ENCODE assay signal across 17 cellular contexts in the genomic region with DNA sequence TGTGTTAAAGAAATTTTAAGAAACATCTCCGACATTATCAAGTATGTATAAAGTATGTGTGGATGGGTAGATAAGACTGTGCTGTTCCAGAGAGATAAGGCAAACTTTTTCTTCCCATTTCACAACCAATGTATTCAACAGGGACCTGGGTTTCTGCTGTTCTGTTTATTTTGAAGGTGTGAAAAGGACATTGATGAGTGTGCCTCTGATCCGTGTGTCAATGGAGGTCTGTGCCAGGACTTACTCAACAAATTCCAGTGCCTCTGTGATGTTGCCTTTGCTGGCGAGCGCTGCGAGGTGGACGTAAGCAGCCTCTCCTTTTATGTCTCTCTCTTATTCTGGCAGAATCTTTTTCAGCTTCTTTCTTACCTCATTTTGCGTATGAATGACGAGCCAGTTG.
A peak's percentile ranks its signal among the peaks of the same experiment; 100 is the strongest.
DNase-seq lines count a peak whose midpoint lies in the region; ATAC-seq, FAIRE-seq and TF ChIP-seq lines count a peak whose summit lies in the region.
"Had no signal": no experiment of that assay in that cellular context is flagged by ENCODE, and none has a peak within 500 bp of the region (broad histone marks: within the 10 kb centered on the region; RNA-seq: fewer than 3 reads in every experiment).

No MANE protein-coding gene starts in this region.

- DNase-seq in M059J (ENCODE audit: low read depth) (peak; percentile 7), H1 (ENCODE audit: low read depth in 1 of 2, low spot score in 2 of 2) (peak in 1 of 2 experiments; percentile 19), stomach (no peak), OCI-M2 (lab: John Stamatoyannopoulos, UW; ENCODE audit: unreplicated experiment) (no peak), coronary artery (ENCODE audit: low spot score) (no peak), NCI-H2196 (lab: John Stamatoyannopoulos, UW; ENCODE audit: unreplicated experiment) (no peak)
- DNase-seq: activated CD4-positive, alpha-beta T cell treated with anti-CD3 and anti-CD28 coated beads for 4 hours; central memory CD4-positive, alpha-beta T cell; foreskin melanocyte; NCI-H187; NK-92 treated with Interleukin-12 subunit alpha and Interleukin-12 subunit beta, amount 100 ng/mL, for 24 hours; posterior cingulate gyrus had no signal

- no peak overlapping the region for H3K56ac ChIP-seq in H1 (replicated peaks; ENCODE audit: insufficient read length, low read depth, low read length)

- H2BK5ac ChIP-seq in H1 (ENCODE audit: low read depth, low read length), result no peak overlapping the region

- no peaks in the 10 kb centered on the region for H3K23me2 ChIP-seq in H1 (ENCODE audit: low read depth, low read length)

- no peak overlapping the region for H2BK120ac ChIP-seq in H1 (replicated peaks; ENCODE audit: low read depth, low read length)

- no peak overlapping the region for H3K23ac ChIP-seq in H1 (ENCODE audit: insufficient read length)

- no peak overlapping the region for H4K8ac ChIP-seq in H1 (ENCODE audit: extremely low read depth, insufficient read depth, low read length)

- H3K36me3 ChIP-seq in H1 (ENCODE audit: control insufficient read depth in 2 of 4, insufficient read depth in 4 of 4, low read length in 3 of 4) (no peaks in the 10 kb centered on the region), iPS-20b (ENCODE audit: insufficient read depth, low read depth, low read length) (no peaks in the 10 kb centered on the region), stomach (no peaks in the 10 kb centered on the region)

- H2BK15ac ChIP-seq in H1 (ENCODE audit: low read length), result no peak overlapping the region

- no peaks in the 10 kb centered on the region for H3K9me3 ChIP-seq in H1 (ENCODE audit: insufficient read depth in 2 of 2, low read depth in 1 of 2, low read length in 1 of 2)
- no peaks in the 10 kb centered on the region for H3K9me3 ChIP-seq in iPS-20b (ENCODE audit: insufficient read depth, low read depth, low read length)
- no peaks in the 10 kb centered on the region for H3K9me3 ChIP-seq in stomach

- H3K4me2 ChIP-seq in H1 (ENCODE audit: insufficient read depth in 1 of 2, low read depth in 2 of 2, low read length in 2 of 2), result peak overlapping the region; percentile 23 to 52

- 24% methylated on average over 8 of the region's 8 CpGs; no CpG with 5 or more reads in 1 of the 2 experiments for WGBS in H1 (ENCODE audit: extremely low coverage in 1 of 2, insufficient coverage in 1 of 2, insufficient read length in 1 of 2, insufficient replicate concordance in 2 of 2, low coverage in 1 of 2, low lambda C conversion rate in 2 of 2, missing lambda C conversion rate in 1 of 2), 2 experiments
- WGBS in stomach, 5 donors, result 24 to 42% (median 36%) methylated on average over 8 of the region's 8 CpGs

- no peak overlapping the region for H2AK5ac ChIP-seq in H1 (ENCODE audit: low read depth, low read length)

- no peak for TF ChIP-seq RAD21 in H1 (IDR thresholded peaks at IDR 0.05 in 1 of 2, conservative IDR thresholded peaks at IDR 0.05 in 1 of 2; ENCODE audit: low read depth in 2 of 2, low read length in 2 of 2)

- peak overlapping the region; percentile 21; the same call in 1 of the 2 replicates for H2BK12ac ChIP-seq in H1 (ENCODE audit: low read depth, low read length)

- TF ChIP-seq POLR2A in H1 (IDR thresholded peaks at IDR 0.05; ENCODE audit: control extremely low read depth in 1 of 2, low read depth in 2 of 2, low read length in 2 of 2) (no peak), stomach (IDR thresholded peaks at IDR 0.05) (no peak)

- H3K27me3 ChIP-seq in H1 (replicated peaks in 1 of 4; ENCODE audit: control insufficient read depth in 3 of 4, extremely low read depth in 1 of 4, insufficient read depth in 3 of 4, low read length in 3 of 4), result no peaks in the 10 kb centered on the region
- no peaks in the 10 kb centered on the region for H3K27me3 ChIP-seq in iPS-20b (ENCODE audit: insufficient read depth, low read length)
- no peaks in the 10 kb centered on the region for H3K27me3 ChIP-seq in stomach

- 0 out of 2 replicates have a peak overlapping the region, but pooled peaks have one; percentile 66 for H2AFZ ChIP-seq in H1 (ENCODE audit: low read length)

- no peaks in the 10 kb centered on the region for H4K20me1 ChIP-seq in H1 (replicated peaks in 1 of 2; ENCODE audit: control insufficient read depth in 1 of 2, insufficient read depth in 2 of 2, low read length in 2 of 2)

- H3K18ac ChIP-seq in H1 (ENCODE audit: extremely low read depth, low read length), result no peak overlapping the region

- H4K5ac ChIP-seq in H1 (ENCODE audit: insufficient read length, low read depth, low read length), result no peak overlapping the region

- CTCF ChIA-PET in H1 (lab: Charles Lee; ENCODE audit: partially characterized antibody), result no interaction called here

- POLR2A ChIA-PET in H1 (lab: Charles Lee; ENCODE audit: partially characterized antibody), result no interaction called here

- H3K79me2 ChIP-seq in H1 (ENCODE audit: control insufficient read depth in 1 of 2, insufficient read depth in 2 of 2, low read length in 2 of 2), result no peaks in the 10 kb centered on the region

- no peak for TF ChIP-seq EP300 in H1 (IDR thresholded peaks at IDR 0.05; ENCODE audit: borderline replicate concordance in 1 of 2, low read depth in 2 of 2, low read length in 2 of 2)
- peak; percentile 65 for TF ChIP-seq EP300 in stomach (IDR thresholded peaks at IDR 0.05)

- H3K4me3 ChIP-seq in H1 (ENCODE audit: extremely low read depth in 1 of 4, insufficient read depth in 2 of 4, low read depth in 3 of 4, low read length in 4 of 4) (peak overlapping the region in 1 of 4 experiments; percentile 27; a peak in 1 of 8 replicates), iPS-20b (ENCODE audit: low read length) (peak overlapping the region; percentile 39; the same call in 1 of the 2 replicates), stomach (no peak overlapping the region), coronary artery (no peak overlapping the region)
- H3K4me3 ChIP-seq: lung had no signal

- H3K9ac ChIP-seq in H1 (replicated peaks in 1 of 4; ENCODE audit: extremely low read depth in 1 of 4, low read depth in 3 of 4, low read length in 3 of 4) (no peak overlapping the region), iPS-20b (ENCODE audit: low read depth, low read length) (no peak overlapping the region)

- H4K91ac ChIP-seq in H1 (replicated peaks; ENCODE audit: insufficient read length, low read length), result no peak overlapping the region

- no peak for ATAC-seq in HG03521 (IDR thresholded peaks at IDR 0.05; ENCODE audit: unreplicated experiment)
- ATAC-seq: HCT116, SK-N-SH treated with all-trans-retinoic acid at 6 μM for 48 hours had no signal

- no peaks in the 10 kb centered on the region for H3K79me1 ChIP-seq in H1 (ENCODE audit: low read depth, low read length)

- H3K14ac ChIP-seq in H1 (ENCODE audit: insufficient read length), result no peak overlapping the region

- no peak for FAIRE-seq in H1 (lab: Jason Lieb, UNC)

- no peak overlapping the region for H2BK20ac ChIP-seq in H1 (ENCODE audit: low read length)

- no peak overlapping the region for H3K4ac ChIP-seq in H1 (replicated peaks; ENCODE audit: insufficient read length, low read depth, low read length)

- TF ChIP-seq CTCF in H1 (IDR thresholded peaks at IDR 0.05; ENCODE audit: control extremely low read depth in 1 of 3, insufficient read depth in 1 of 3, low read depth in 1 of 3, low read length in 3 of 3), result no peak
- no peak for TF ChIP-seq CTCF in stomach (IDR thresholded peaks at IDR 0.05)
- TF ChIP-seq CTCF in coronary artery (IDR thresholded peaks at IDR 0.05), result no peak

- H3K27ac ChIP-seq in H1 (ENCODE audit: low read depth, low read length) (no peak overlapping the region), iPS-20b (ENCODE audit: low read length) (peak overlapping the region; percentile 19), stomach (no peak overlapping the region), coronary artery (no peak overlapping the region)

- peaks cover 2 to 32% (median 17%) of the 10 kb centered on the region in 4 experiments; a peak in 5 of 7 replicates for H3K4me1 ChIP-seq in H1 (replicated peaks in 1 of 4; ENCODE audit: control insufficient read depth in 3 of 4, insufficient read depth in 4 of 4, low read length in 3 of 4)
- H3K4me1 ChIP-seq in iPS-20b (ENCODE audit: insufficient read depth, low read length), result peaks cover 49% of the 10 kb centered on the region
- H3K4me1 ChIP-seq in stomach, result no peaks in the 10 kb centered on the region

- intact Hi-C loops in stomach (cut with DNase I; ENCODE audit: low total_unique reads), result no loop called here

TF ChIP-seq in H1, 55 proteins besides CTCF, POLR2A, EP300 and RAD21:
- TF ChIP-seq CEBPB (IDR thresholded peaks at IDR 0.05; ENCODE audit: low read depth, low read length) (no peak), SIX5 (IDR thresholded peaks at IDR 0.05; ENCODE audit: low read depth, low read length) (no peak)
TF ChIP-seq in H1: peak in this region for 0.
